In the genomic region with DNA sequence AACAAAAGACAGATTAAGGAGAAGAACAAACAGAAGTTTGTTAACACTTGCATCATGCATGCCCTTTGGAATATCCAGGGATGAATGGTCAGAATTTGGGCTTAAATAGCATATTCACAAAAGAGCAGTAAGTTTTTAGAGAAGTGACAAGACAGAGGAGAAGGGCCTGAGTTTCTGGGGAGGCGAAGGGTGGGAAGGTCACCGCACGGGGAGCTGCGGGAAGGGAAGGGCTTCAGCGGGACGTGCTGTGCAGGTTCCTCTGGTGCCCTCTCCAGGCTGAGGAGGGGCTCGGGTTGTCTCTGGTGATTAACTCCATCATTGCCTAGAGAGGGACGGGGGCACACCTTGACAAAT, we compare ENCODE assay signal across 1 cellular context.
A peak's percentile ranks its signal among the peaks of the same experiment; 100 is the strongest.
TF ChIP-seq lines count a peak whose summit lies in the region.

No MANE protein-coding gene starts in this region.

TF ChIP-seq in K562, 482 proteins besides CTCF, POLR2A, EP300 and RAD21 (continued from another document):
- TF ChIP-seq UBTF (IDR thresholded peaks at IDR 0.05; ENCODE audit: borderline replicate concordance in 1 of 2, low read depth in 2 of 2, low read length in 2 of 2), result 0 out of 4 replicates have a peak, but pooled peaks of 1 of the 2 experiments have one; percentile 31
- no peak for TF ChIP-seq MAFG (tag; conservative IDR thresholded peaks at IDR 0.05)
- no peak for TF ChIP-seq ZNF224 (CRISPR knock-in tag; IDR thresholded peaks at IDR 0.05)
- TF ChIP-seq MAX (CRISPR knock-in tag; IDR thresholded peaks at IDR 0.05), result no peak
- no peak for TF ChIP-seq ZNF165 (CRISPR knock-in tag; IDR thresholded peaks at IDR 0.05; ENCODE audit: borderline replicate concordance)
- TF ChIP-seq HDAC8 (tag; IDR thresholded peaks at IDR 0.05), result no peak
- TF ChIP-seq CBFA2T2 (conservative IDR thresholded peaks at IDR 0.05), result no peak
- TF ChIP-seq FUS (optimal IDR thresholded peaks at IDR 0.05; ENCODE audit: low read depth, low read length), result no peak
- no peak for TF ChIP-seq FOS (IDR thresholded peaks at IDR 0.05; ENCODE audit: extremely low read depth, insufficient read length)
- no peak for TF ChIP-seq PRPF4 (IDR thresholded peaks at IDR 0.05; ENCODE audit: insufficient read depth, low read depth, low read length, poor library complexity, severe bottlenecking)
- no peak for TF ChIP-seq HDAC3 (IDR thresholded peaks at IDR 0.05; ENCODE audit: borderline replicate concordance, partially characterized antibody)
- no peak for TF ChIP-seq NFXL1 (CRISPR knock-in tag; IDR thresholded peaks at IDR 0.05)
- 0 out of 2 replicates have a peak, but pooled peaks have one; percentile 16 for TF ChIP-seq CREM (IDR thresholded peaks at IDR 0.05; ENCODE audit: low read depth)
- no peak for TF ChIP-seq PTTG1 (tag; IDR thresholded peaks at IDR 0.05; ENCODE audit: low read depth)
- no peak for TF ChIP-seq ELF1 (tag; IDR thresholded peaks at IDR 0.05)
TF ChIP-seq in K562: peak in this region for 29.
